1 cellular context compared by ENCODE assay signal in genomic region chr22:50630376-50630775, GRCh38.
TF ChIP-seq lines count a peak whose summit lies in the region.

No MANE protein-coding gene starts in this region.

TF ChIP-seq in HepG2, 621 proteins besides CTCF, POLR2A, EP300 and RAD21:
- TF ChIP-seq GRHL1 (CRISPR knock-in tag; conservative IDR thresholded peaks at IDR 0.05) = no peak
